ENCODE assay signal across 1 cellular context in genomic region chr21:35048183-35048601, GRCh38.
TF ChIP-seq lines count a peak whose summit lies in the region.

No MANE protein-coding gene starts in this region.

TF ChIP-seq in WTC11, 78 proteins besides CTCF, POLR2A, EP300 and RAD21 (continued from another document):
- TF ChIP-seq ARID4B (CRISPR knock-in tag; IDR thresholded peaks at IDR 0.05; ENCODE audit: borderline replicate concordance) (no peak), ZSCAN18 (CRISPR knock-in tag; IDR thresholded peaks at IDR 0.05) (no peak), ZNF219 (CRISPR knock-in tag; IDR thresholded peaks at IDR 0.05; ENCODE audit: borderline replicate concordance) (no peak), ZBTB21 (CRISPR knock-in tag; IDR thresholded peaks at IDR 0.05; ENCODE audit: borderline replicate concordance) (no peak), FOXP4 (CRISPR knock-in tag; IDR thresholded peaks at IDR 0.05) (no peak), ESRRA (CRISPR knock-in tag; IDR thresholded peaks at IDR 0.05; ENCODE audit: borderline replicate concordance) (no peak)
